8 cellular contexts compared by ENCODE assay signal in the genomic region with DNA sequence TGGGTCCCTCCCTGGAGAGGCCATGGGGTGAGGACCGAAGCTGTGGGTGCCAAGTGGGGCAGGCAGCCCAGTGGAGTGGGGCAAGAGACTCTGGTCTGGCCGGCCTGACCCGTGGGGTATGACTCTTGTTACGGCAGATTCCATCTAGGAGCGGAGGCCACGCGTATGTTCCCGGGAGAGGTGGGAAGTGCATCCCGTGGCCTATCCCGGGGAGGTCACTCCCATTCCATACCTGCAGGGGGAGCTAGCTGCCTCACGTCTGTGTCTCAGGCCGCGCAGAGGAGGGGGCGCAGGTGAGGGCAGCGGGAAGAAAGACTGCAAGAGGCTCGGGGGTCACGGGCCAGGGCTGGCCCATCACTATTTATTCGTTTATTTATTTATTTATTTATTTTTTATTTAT. TPM values are rescaled to one million over a fixed set of nuclear protein-coding genes. Genes with fewer than 3 reads are reported as not detected.
DNase-seq lines count a peak whose midpoint lies in the region; ATAC-seq and TF ChIP-seq lines count a peak whose summit lies in the region.

No MANE protein-coding gene starts in this region.

- peaks cover 10% of the 10 kb centered on the region; the same call in 1 of the 2 replicates for H3K4me1 ChIP-seq in Panc1 (ENCODE audit: control insufficient read depth, insufficient read depth, low read length)

- DNase-seq in activated naive CD4-positive, alpha-beta T cell treated with Interleukin-2 at 50 U/mL for 16 hours = peak; percentile 30
- DNase-seq in activated naive CD4-positive, alpha-beta T cell (lab: John Stamatoyannopoulos, UW) = no peak
- DNase-seq in Panc1 (ENCODE audit: low read depth, low spot score) (no peak), dermis blood vessel endothelial cell (peak; percentile 69), NCI-H2107 (lab: John Stamatoyannopoulos, UW) (no peak), DMS79 treated with DMSO at 0.1 percent for 48 hours (lab: John Stamatoyannopoulos, UW) (no peak)
- DNase-seq in naive thymus-derived CD8-positive, alpha-beta T cell = peak in 5 of 10 donors; percentile 30 to 74 (median 40)

- intact Hi-C loops in Panc1 (cut with micrococcal nuclease; ENCODE audit: unreplicated experiment) = no loop called here

- TF ChIP-seq CTCF in Panc1 (IDR thresholded peaks at IDR 0.05) = peak; percentile 78; the same call in 1 of the 2 replicates

- H3K9me3 Mint-ChIP-seq in naive thymus-derived CD8-positive, alpha-beta T cell = no peaks in the 10 kb centered on the region

- H3K36me3 ChIP-seq in Panc1 (ENCODE audit: control insufficient read depth, insufficient read depth, low read length) = peaks cover 7% of the 10 kb centered on the region; the same call in 1 of the 2 replicates

- no TSS peak for BruUV-seq in Panc1 (replicated peaks; lab: Mats Ljungman, UMichigan)

- H3K36me3 Mint-ChIP-seq in naive thymus-derived CD8-positive, alpha-beta T cell = peaks cover 0 to 12% (median 0%) of the 10 kb centered on the region in 3 donors

- no peaks in the 10 kb centered on the region for H3K27me3 ChIP-seq in Panc1 (ENCODE audit: control insufficient read depth, insufficient read depth, low read length)

- H3K27ac ChIP-seq in Panc1 (ENCODE audit: low read length) = no peak overlapping the region

- POLR2A ChIA-PET in Panc1 (lab: Charles Lee) = interaction anchor here (0.6 to 0.7 kb wide), 2 partner anchors 70 to 293 kb away, joined by 7 to 15 read pairs; no protein-coding TSS in a partner anchor
- POLR2A ChIA-PET in naive thymus-derived CD8-positive, alpha-beta T cell (lab: Charles Lee) = interaction anchor here (0.5 to 2.0 kb wide), 7 partner anchors 17 to 533 kb away, joined by 3 to 5 read pairs (median 4); a partner anchor contains a TSS

- ATAC-seq in Panc1 (no peak), HG02588 (IDR thresholded peaks at IDR 0.05; ENCODE audit: unreplicated experiment) (no peak)
- no peak for ATAC-seq in naive thymus-derived CD8-positive, alpha-beta T cell

- no peaks in the 10 kb centered on the region for H3K9me3 ChIP-seq in Panc1 (ENCODE audit: control insufficient read depth, insufficient read depth, low read depth, low read length)

- H3K27me3 Mint-ChIP-seq in naive thymus-derived CD8-positive, alpha-beta T cell = no peaks in the 10 kb centered on the region

- peak overlapping the region in 9 of 10 donors; percentile 41 to 93 (median 84) for H3K27ac Mint-ChIP-seq in naive thymus-derived CD8-positive, alpha-beta T cell

- CTCF ChIA-PET in Panc1 (lab: Charles Lee) = interaction anchor here (0.6 to 0.7 kb wide), 2 partner anchors 10 to 121 kb away, joined by 3 to 4 read pairs; no protein-coding TSS in a partner anchor

- no peak overlapping the region for H3K4me3 ChIP-seq in Panc1 (ENCODE audit: low read depth in 2 of 2, low read length in 2 of 2)

- in situ Hi-C loops in Panc1 (cut with HindIII; ENCODE audit: low pct_unique_long_range_greater_than_20kb, low sequenced_read_pairs) = no loop called here

- H3K4me1 Mint-ChIP-seq in naive thymus-derived CD8-positive, alpha-beta T cell = peaks cover 14 to 60% (median 44%) of the 10 kb centered on the region in 4 donors

- H3K4me3 Mint-ChIP-seq in naive thymus-derived CD8-positive, alpha-beta T cell = peak overlapping the region in 8 of 10 donors; percentile 4 to 80 (median 32)

RNA-seq across cellular contexts. Expression of a gene that starts 4.9 kb away (rescaled TPM):
- total RNA-seq in Panc1 (2021; ENCODE audit: unreplicated experiment) (65.8 TPM), dermis blood vessel endothelial cell (73.9 and 125 TPM in 2 replicates)
- polyA plus RNA-seq in Panc1 (2012; ENCODE audit: insufficient read length) = 121 TPM
- total RNA-seq in naive thymus-derived CD8-positive, alpha-beta T cell = 100 to 1,000 TPM; 168 to 175 TPM
- polyA plus RNA-seq in naive thymus-derived CD8-positive, alpha-beta T cell = 10 to 100 TPM; 25.4 to 67.6 (median 26.4) TPM

RNA-seq across cellular contexts. Expression of a gene that starts 40.7 kb away (rescaled TPM):
- total RNA-seq in Panc1 (2021; ENCODE audit: unreplicated experiment) (8.9 TPM), dermis blood vessel endothelial cell (5.8 and 6.2 TPM in 2 replicates)
- 8.5 TPM for polyA plus RNA-seq in Panc1 (2012; ENCODE audit: insufficient read length)
- 1 to 10 TPM; 4.2 to 4.5 TPM for total RNA-seq in naive thymus-derived CD8-positive, alpha-beta T cell
- 1 to 10 TPM; 1.9 to 3.6 (median 3.6) TPM for polyA plus RNA-seq in naive thymus-derived CD8-positive, alpha-beta T cell

RNA-seq across cellular contexts. Expression of a gene that starts 40.7 kb away (rescaled TPM):
- 98.4 TPM for total RNA-seq in Panc1 (2021; ENCODE audit: unreplicated experiment)
- polyA plus RNA-seq in Panc1 (2012; ENCODE audit: insufficient read length) = 94.3 TPM
- 34.7 and 56.1 TPM in 2 replicates for total RNA-seq in dermis blood vessel endothelial cell
- 10 to 100 TPM; 20.7 to 23.4 TPM for total RNA-seq in naive thymus-derived CD8-positive, alpha-beta T cell
- polyA plus RNA-seq in naive thymus-derived CD8-positive, alpha-beta T cell = 10 to 100 TPM; 12.1 to 15.5 (median 12.5) TPM

Comparison
In these comparisons a context has a peak if more than half of its experiments do, and no peak if none do; other contexts are left out.
1. DNase-seq: peak in activated naive CD4-positive, alpha-beta T cell treated with Interleukin-2 at 50 U/mL for 16 hours (single experiment) and dermis blood vessel endothelial cell (single experiment); none in activated naive CD4-positive, alpha-beta T cell (0 of 4), Panc1 (single experiment), NCI-H2107 (single experiment) and DMS79 treated with DMSO at 0.1 percent for 48 hours (single experiment).